Comparison of ENCODE assay signal across 8 cellular contexts in the genomic region with DNA sequence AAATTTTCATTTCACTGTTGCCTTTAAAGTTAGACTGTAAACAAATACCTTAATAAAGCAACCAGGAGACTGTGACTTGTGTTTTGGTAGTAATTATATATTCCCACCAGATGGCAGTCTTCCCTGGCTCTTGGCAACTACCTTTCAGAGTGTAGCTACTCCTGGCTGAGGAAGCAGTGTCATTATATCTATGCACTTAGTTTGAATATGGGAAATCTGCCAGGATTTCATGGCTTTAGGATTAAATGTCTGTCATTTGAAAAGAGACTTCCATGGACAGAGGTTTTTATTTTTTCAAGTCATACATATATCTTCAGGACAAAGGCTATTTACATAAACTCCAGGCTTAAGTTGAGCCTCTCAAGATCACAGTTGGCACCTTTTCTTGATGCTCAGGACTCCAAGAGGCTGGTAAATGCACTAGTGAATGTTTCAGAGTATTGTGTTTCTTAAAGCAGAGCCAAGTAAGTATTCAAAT.
DNase-seq lines count a peak whose midpoint lies in the region; ATAC-seq, FAIRE-seq and TF ChIP-seq lines count a peak whose summit lies in the region.

No MANE protein-coding gene starts in this region.

- H3K36me3 ChIP-seq in BJ (ENCODE audit: control insufficient read depth, insufficient read depth, low read length) (no peaks in the 10 kb centered on the region), SK-N-SH (replicated peaks in 1 of 2; ENCODE audit: control insufficient read depth in 1 of 2, insufficient read depth in 2 of 2, low read length in 1 of 2) (no peaks in the 10 kb centered on the region), mammary epithelial cell (ENCODE audit: insufficient read depth, low read length) (no peaks in the 10 kb centered on the region), keratinocyte (ENCODE audit: control insufficient read depth in 2 of 2, extremely low read depth in 1 of 2, insufficient read depth in 2 of 2, low read length in 2 of 2) (no peaks in the 10 kb centered on the region)

- no peaks in the 10 kb centered on the region for H3K9me3 ChIP-seq in SK-N-SH
- no peaks in the 10 kb centered on the region for H3K9me3 ChIP-seq in mammary epithelial cell (replicated peaks; ENCODE audit: insufficient read depth, low read length)
- no peaks in the 10 kb centered on the region for H3K9me3 ChIP-seq in keratinocyte (ENCODE audit: control insufficient read depth, low read depth, low read length)

- H3K9me2 ChIP-seq in SK-N-SH, result no peaks in the 10 kb centered on the region

- no peak for TF ChIP-seq EP300 in SK-N-SH (IDR thresholded peaks at IDR 0.05; ENCODE audit: borderline replicate concordance in 1 of 2, low read depth in 1 of 2, low read length in 1 of 2)

- H3K4me1 ChIP-seq in SK-N-SH (ENCODE audit: control insufficient read depth in 1 of 2, insufficient read depth in 2 of 2, low read depth in 1 of 2, low read length in 1 of 2), result no peaks in the 10 kb centered on the region
- H3K4me1 ChIP-seq in mammary epithelial cell (ENCODE audit: insufficient read depth, low read length), result no peaks in the 10 kb centered on the region
- no peaks in the 10 kb centered on the region for H3K4me1 ChIP-seq in keratinocyte (ENCODE audit: control insufficient read depth, extremely low read depth, insufficient read depth, low read length)

- no peaks in the 10 kb centered on the region for H3F3A ChIP-seq in SK-N-SH (replicated peaks; ENCODE audit: insufficient read depth)

- in situ Hi-C loops in mammary epithelial cell (cut with MboI; ENCODE audit: low sequenced_read_pairs in 2 of 2), result loop anchor here (5.0 to 25.0 kb wide), 3 partner anchors 775 to 1000 kb away; a partner anchor contains a TSS

- H3K27ac Mint-ChIP-seq in stimulated activated effector memory CD8-positive, alpha-beta T cell treated with anti-CD3 and anti-CD28 coated beads, Interleukin-12 subunit alpha, Interleukin-12 subunit beta, amount 100 ng/mL, for 72 hours, result no peak overlapping the region

- no peaks in the 10 kb centered on the region for H3K9me3 Mint-ChIP-seq in stimulated activated effector memory CD8-positive, alpha-beta T cell treated with anti-CD3 and anti-CD28 coated beads, Interleukin-12 subunit alpha, Interleukin-12 subunit beta, amount 100 ng/mL, for 72 hours

- dilution Hi-C loops in mammary epithelial cell (cut with HindIII; ENCODE audit: low sequenced_read_pairs), result no loop called here
- dilution Hi-C loops in keratinocyte (cut with MboI; ENCODE audit: extremely low pct_ligation_motif_present, low sequenced_read_pairs), result no loop called here

- H3K79me2 ChIP-seq in SK-N-SH (ENCODE audit: insufficient read depth) (no peaks in the 10 kb centered on the region), mammary epithelial cell (ENCODE audit: insufficient read depth, low read length) (no peaks in the 10 kb centered on the region), keratinocyte (ENCODE audit: control insufficient read depth, insufficient read depth, low read length) (no peaks in the 10 kb centered on the region)

- CTCF ChIA-PET in BJ (lab: Yijun Ruan, JAX), result interaction anchor here (0.8 to 2.0 kb wide), 10 partner anchors 10 to 1629 kb away, joined by 3 to 9 read pairs (median 4); no protein-coding TSS in a partner anchor
- CTCF ChIA-PET in SK-N-SH (lab: Yijun Ruan, JAX), result interaction anchor here (0.6 to 2.8 kb wide), 13 partner anchors 9 to 994 kb away, joined by 3 to 15 read pairs (median 4); no protein-coding TSS in a partner anchor
- CTCF ChIA-PET in mammary epithelial cell (lab: Charles Lee; ENCODE audit: low non-redundant PET), result interaction anchor here (0.6 to 0.7 kb wide), 3 partner anchors 25 to 994 kb away, joined by 3 to 5 read pairs (median 3); no protein-coding TSS in a partner anchor

- H3K4me2 ChIP-seq in SK-N-SH (no peak overlapping the region), mammary epithelial cell (ENCODE audit: insufficient read depth, low read depth, low read length) (no peak overlapping the region), keratinocyte (ENCODE audit: control insufficient read depth, extremely low read depth, insufficient read depth, low read depth, low read length) (no peak overlapping the region)

- no peaks in the 10 kb centered on the region for H3K9me1 ChIP-seq in keratinocyte (ENCODE audit: control insufficient read depth, extremely low read depth, insufficient read depth, low read length)

- peaks cover 26% of the 10 kb centered on the region for H3K4me1 Mint-ChIP-seq in stimulated activated effector memory CD8-positive, alpha-beta T cell treated with anti-CD3 and anti-CD28 coated beads, Interleukin-12 subunit alpha, Interleukin-12 subunit beta, amount 100 ng/mL, for 72 hours

- no peak overlapping the region for H3K4me3 Mint-ChIP-seq in stimulated activated effector memory CD8-positive, alpha-beta T cell treated with anti-CD3 and anti-CD28 coated beads, Interleukin-12 subunit alpha, Interleukin-12 subunit beta, amount 100 ng/mL, for 72 hours

- POLR2A ChIA-PET in BJ (lab: Charles Lee), result no interaction called here
- POLR2A ChIA-PET in SK-N-SH (lab: Yijun Ruan, JAX), result no interaction called here

- H3K27me3 ChIP-seq in BJ (ENCODE audit: control insufficient read depth, insufficient read depth, low read length) (no peaks in the 10 kb centered on the region), SK-N-SH (ENCODE audit: insufficient read depth) (no peaks in the 10 kb centered on the region), mammary epithelial cell (ENCODE audit: insufficient read depth, low read length) (no peaks in the 10 kb centered on the region), keratinocyte (ENCODE audit: control insufficient read depth, extremely low read depth, insufficient read depth, low read length) (no peaks in the 10 kb centered on the region)

- no peak overlapping the region for H3K27ac ChIP-seq in SK-N-SH (ENCODE audit: low read depth in 2 of 2, low read length in 1 of 2)
- no peak overlapping the region for H3K27ac ChIP-seq in mammary epithelial cell (ENCODE audit: insufficient read depth, low read depth, low read length)
- H3K27ac ChIP-seq in keratinocyte (ENCODE audit: control insufficient read depth, insufficient read depth, low read length), result no peak overlapping the region

- no TSS peak for BruUV-seq in mammary epithelial cell (replicated peaks; lab: Mats Ljungman, UMichigan)

- TF ChIP-seq RAD21 in SK-N-SH (IDR thresholded peaks at IDR 0.05; ENCODE audit: low read length), result peak; percentile 82

- no peak overlapping the region for H3K9ac ChIP-seq in SK-N-SH
- H3K9ac ChIP-seq in mammary epithelial cell (ENCODE audit: insufficient read depth, low read length), result no peak overlapping the region
- no peak overlapping the region for H3K9ac ChIP-seq in keratinocyte (ENCODE audit: control insufficient read depth, extremely low read depth, insufficient read depth, low read length)

- ATAC-seq in GM18519 (IDR thresholded peaks at IDR 0.05; ENCODE audit: low FRiP score, unreplicated experiment) (peak; percentile 96), HG02938 (IDR thresholded peaks at IDR 0.05; ENCODE audit: unreplicated experiment) (peak; percentile 87)
- peak; percentile 86 for ATAC-seq in stimulated activated effector memory CD8-positive, alpha-beta T cell treated with anti-CD3 and anti-CD28 coated beads, Interleukin-12 subunit alpha, Interleukin-12 subunit beta, amount 100 ng/mL, for 72 hours

- H3K4me3 ChIP-seq in BJ (ENCODE audit: low read depth, low read length) (no peak overlapping the region), SK-N-SH (ENCODE audit: low read depth in 2 of 2, low read length in 1 of 2) (no peak overlapping the region), mammary epithelial cell (replicated peaks in 1 of 3; ENCODE audit: insufficient read depth in 1 of 3, low read depth in 2 of 3, low read length in 3 of 3) (no peak overlapping the region), keratinocyte (ENCODE audit: control insufficient read depth in 2 of 3, extremely low read depth in 1 of 3, insufficient read depth in 2 of 3, low read depth in 1 of 3, low read length in 3 of 3) (no peak overlapping the region)

- no peaks in the 10 kb centered on the region for H4K20me1 ChIP-seq in SK-N-SH (ENCODE audit: insufficient read depth)
- H4K20me1 ChIP-seq in mammary epithelial cell (ENCODE audit: insufficient read depth, low read length), result no peaks in the 10 kb centered on the region
- H4K20me1 ChIP-seq in keratinocyte (ENCODE audit: control insufficient read depth, extremely low read depth, insufficient read depth, low read length), result no peaks in the 10 kb centered on the region

- intact Hi-C loops in mammary epithelial cell (cut with micrococcal nuclease), result loop anchor here (1.0 to 5.0 kb wide), 6 partner anchors 305 to 1633 kb away; a partner anchor contains a TSS

- H2AFZ ChIP-seq in SK-N-SH (ENCODE audit: low read depth) (no peak overlapping the region), mammary epithelial cell (ENCODE audit: low read depth, low read length) (no peak overlapping the region), keratinocyte (ENCODE audit: control insufficient read depth, low read length) (no peak overlapping the region)

- peaks cover 21% of the 10 kb centered on the region for H3K36me3 Mint-ChIP-seq in stimulated activated effector memory CD8-positive, alpha-beta T cell treated with anti-CD3 and anti-CD28 coated beads, Interleukin-12 subunit alpha, Interleukin-12 subunit beta, amount 100 ng/mL, for 72 hours

- DNase-seq in BJ (ENCODE audit: low read depth), result peak; percentile 25
- peak; percentile 51 to 86 (median 71) for DNase-seq in NCI-H1417 (lab: John Stamatoyannopoulos, UW)
- peak; percentile 37 for DNase-seq in SK-N-SH
- DNase-seq in mammary epithelial cell, result peak; percentile 50
- DNase-seq in keratinocyte (ENCODE audit: low read depth, low spot score), result peak; percentile 38
- DNase-seq in stimulated activated effector memory CD8-positive, alpha-beta T cell treated with anti-CD3 and anti-CD28 coated beads, Interleukin-12 subunit alpha, Interleukin-12 subunit beta, amount 100 ng/mL, for 72 hours (ENCODE audit: low spot score in 2 of 2), result peak in 1 of 2 donors; percentile 10

- TF ChIP-seq CTCF in BJ (IDR thresholded peaks at IDR 0.05; ENCODE audit: insufficient read depth, low read depth, low read length) (peak; percentile 59), SK-N-SH (IDR thresholded peaks at IDR 0.05) (peak; percentile 80), mammary epithelial cell (conservative IDR thresholded peaks at IDR 0.05 in 1 of 2, IDR thresholded peaks at IDR 0.05 in 1 of 2; ENCODE audit: extremely low read depth in 1 of 2, insufficient read depth in 1 of 2, low read depth in 1 of 2, low read length in 2 of 2) (peak; percentile 51 to 67), keratinocyte (optimal IDR thresholded peaks at IDR 0.05 in 1 of 3, IDR thresholded peaks at IDR 0.05 in 1 of 3, conservative IDR thresholded peaks at IDR 0.05 in 1 of 3; ENCODE audit: extremely low read depth in 1 of 3, insufficient read depth in 2 of 3, low read length in 3 of 3) (peak; percentile 47 to 62 (median 58))

- FAIRE-seq in keratinocyte (lab: Jason Lieb, UNC), result peak; percentile 75

TF ChIP-seq in SK-N-SH, 30 proteins besides CTCF, POLR2A, EP300 and RAD21:
- TF ChIP-seq RXRA (IDR thresholded peaks at IDR 0.05; ENCODE audit: borderline replicate concordance, low read depth) (no peak), FOXJ3 (CRISPR knock-in tag; IDR thresholded peaks at IDR 0.05) (no peak), SMC3 (IDR thresholded peaks at IDR 0.05; ENCODE audit: low read depth, low read length) (peak; percentile 81), CHD2 (IDR thresholded peaks at IDR 0.05; ENCODE audit: low read length, partially characterized antibody) (no peak), GABPA (IDR thresholded peaks at IDR 0.05; ENCODE audit: low read depth) (no peak)
